In genomic region chr11:73872746-73873412, GRCh38 we compare ENCODE assay signal across 2 cellular contexts.
A peak's percentile ranks its signal among the peaks of the same experiment; 100 is the strongest.
TF ChIP-seq lines count a peak whose summit lies in the region.

No MANE protein-coding gene starts in this region.

TF ChIP-seq in HepG2, 621 proteins besides CTCF, POLR2A, EP300 and RAD21:
- TF ChIP-seq ZNF446 (CRISPR knock-in tag; IDR thresholded peaks at IDR 0.05) = no peak
- TF ChIP-seq MAFK (conservative IDR thresholded peaks at IDR 0.05 in 1 of 2, IDR thresholded peaks at IDR 0.05 in 1 of 2; ENCODE audit: low read length in 2 of 2) = no peak
- TF ChIP-seq AGO2 (optimal IDR thresholded peaks at IDR 0.05; ENCODE audit: low read depth, low read length) = peak; percentile 50
- no peak for TF ChIP-seq HNRNPL (IDR thresholded peaks at IDR 0.05; ENCODE audit: low read depth, low read length)
- TF ChIP-seq CENPT (CRISPR knock-in tag; IDR thresholded peaks at IDR 0.05; ENCODE audit: low read depth) = no peak
- TF ChIP-seq ZBTB44 (CRISPR knock-in tag; IDR thresholded peaks at IDR 0.05) = no peak
- peak; percentile 33; the same call in 1 of the 2 replicates for TF ChIP-seq RBFOX2 (IDR thresholded peaks at IDR 0.05; ENCODE audit: low read depth, low read length)
- no peak for TF ChIP-seq POGK (CRISPR knock-in tag; conservative IDR thresholded peaks at IDR 0.05)
- TF ChIP-seq SIX1 (CRISPR knock-in tag; IDR thresholded peaks at IDR 0.05; ENCODE audit: borderline replicate concordance) = no peak
- no peak for TF ChIP-seq NCOA1 (CRISPR knock-in tag; IDR thresholded peaks at IDR 0.05)
- TF ChIP-seq TP53 (CRISPR knock-in tag; conservative IDR thresholded peaks at IDR 0.05) = no peak
- TF ChIP-seq HNRNPH1 (optimal IDR thresholded peaks at IDR 0.05; ENCODE audit: low read depth, low read length) = no peak
- TF ChIP-seq ZNF687 (CRISPR knock-in tag; IDR thresholded peaks at IDR 0.05) = 0 out of 2 replicates have a peak, but pooled peaks have one; percentile 17
TF ChIP-seq in HepG2: peak in this region for 3.

TF ChIP-seq in GM12878, 131 proteins besides CTCF, POLR2A, EP300 and RAD21:
- TF ChIP-seq BCL3 (IDR thresholded peaks at IDR 0.05; ENCODE audit: borderline replicate concordance, insufficient read depth, low read depth, low read length, poor library complexity, severe bottlenecking) (no peak), POLR2AphosphoS5 (IDR thresholded peaks at IDR 0.05; ENCODE audit: low read length) (0 out of 2 replicates have a peak, but pooled peaks have one; percentile 7)
